ENCODE assay signal across 1 cellular context in genomic region chr11:75341583-75341982, GRCh38.
TF ChIP-seq lines count a peak whose summit lies in the region.

No MANE protein-coding gene starts in this region.

TF ChIP-seq in SK-N-SH, 30 proteins besides CTCF, POLR2A, EP300 and RAD21 (continued from another document):
- TF ChIP-seq RFX5 (IDR thresholded peaks at IDR 0.05; ENCODE audit: low read length) (no peak), TEAD4 (IDR thresholded peaks at IDR 0.05; ENCODE audit: borderline replicate concordance, insufficient read depth) (no peak), TCF12 (IDR thresholded peaks at IDR 0.05) (no peak), FOXM1 (IDR thresholded peaks at IDR 0.05; ENCODE audit: low read depth) (no peak), EZH2phosphoT487 (IDR thresholded peaks at IDR 0.05; ENCODE audit: borderline replicate concordance, low read depth) (no peak), SIN3A (IDR thresholded peaks at IDR 0.05; ENCODE audit: borderline replicate concordance, low read depth, low read length) (no peak), FOSL2 (IDR thresholded peaks at IDR 0.05; ENCODE audit: borderline replicate concordance, low read depth) (no peak), POLR2AphosphoS5 (IDR thresholded peaks at IDR 0.05; ENCODE audit: low read depth, low read length) (no peak)
